ENCODE assay signal across 1 cellular context in genomic region chr1:52506349-52506748, GRCh38.
TF ChIP-seq lines count a peak whose summit lies in the region.

No MANE protein-coding gene starts in this region.

TF ChIP-seq in WTC11, 78 proteins besides CTCF, POLR2A, EP300 and RAD21 (continued from another document):
- TF ChIP-seq, protein P1, sequence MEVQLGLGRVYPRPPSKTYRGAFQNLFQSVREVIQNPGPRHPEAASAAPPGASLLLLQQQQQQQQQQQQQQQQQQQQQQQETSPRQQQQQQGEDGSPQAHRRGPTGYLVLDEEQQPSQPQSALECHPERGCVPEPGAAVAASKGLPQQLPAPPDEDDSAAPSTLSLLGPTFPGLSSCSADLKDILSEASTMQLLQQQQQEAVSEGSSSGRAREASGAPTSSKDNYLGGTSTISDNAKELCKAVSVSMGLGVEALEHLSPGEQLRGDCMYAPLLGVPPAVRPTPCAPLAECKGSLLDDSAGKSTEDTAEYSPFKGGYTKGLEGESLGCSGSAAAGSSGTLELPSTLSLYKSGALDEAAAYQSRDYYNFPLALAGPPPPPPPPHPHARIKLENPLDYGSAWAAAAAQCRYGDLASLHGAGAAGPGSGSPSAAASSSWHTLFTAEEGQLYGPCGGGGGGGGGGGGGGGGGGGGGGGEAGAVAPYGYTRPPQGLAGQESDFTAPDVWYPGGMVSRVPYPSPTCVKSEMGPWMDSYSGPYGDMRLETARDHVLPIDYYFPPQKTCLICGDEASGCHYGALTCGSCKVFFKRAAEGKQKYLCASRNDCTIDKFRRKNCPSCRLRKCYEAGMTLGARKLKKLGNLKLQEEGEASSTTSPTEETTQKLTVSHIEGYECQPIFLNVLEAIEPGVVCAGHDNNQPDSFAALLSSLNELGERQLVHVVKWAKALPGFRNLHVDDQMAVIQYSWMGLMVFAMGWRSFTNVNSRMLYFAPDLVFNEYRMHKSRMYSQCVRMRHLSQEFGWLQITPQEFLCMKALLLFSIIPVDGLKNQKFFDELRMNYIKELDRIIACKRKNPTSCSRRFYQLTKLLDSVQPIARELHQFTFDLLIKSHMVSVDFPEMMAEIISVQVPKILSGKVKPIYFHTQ (CRISPR knock-in tag; IDR thresholded peaks at IDR 0.05) = no peak
- no peak for TF ChIP-seq NR1H2 (CRISPR knock-in tag; IDR thresholded peaks at IDR 0.05)
- TF ChIP-seq, protein P2, sequence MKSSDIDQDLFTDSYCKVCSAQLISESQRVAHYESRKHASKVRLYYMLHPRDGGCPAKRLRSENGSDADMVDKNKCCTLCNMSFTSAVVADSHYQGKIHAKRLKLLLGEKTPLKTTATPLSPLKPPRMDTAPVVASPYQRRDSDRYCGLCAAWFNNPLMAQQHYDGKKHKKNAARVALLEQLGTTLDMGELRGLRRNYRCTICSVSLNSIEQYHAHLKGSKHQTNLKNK (CRISPR knock-in tag; IDR thresholded peaks at IDR 0.05) = no peak
